8 cellular contexts compared by ENCODE assay signal in the genomic region with DNA sequence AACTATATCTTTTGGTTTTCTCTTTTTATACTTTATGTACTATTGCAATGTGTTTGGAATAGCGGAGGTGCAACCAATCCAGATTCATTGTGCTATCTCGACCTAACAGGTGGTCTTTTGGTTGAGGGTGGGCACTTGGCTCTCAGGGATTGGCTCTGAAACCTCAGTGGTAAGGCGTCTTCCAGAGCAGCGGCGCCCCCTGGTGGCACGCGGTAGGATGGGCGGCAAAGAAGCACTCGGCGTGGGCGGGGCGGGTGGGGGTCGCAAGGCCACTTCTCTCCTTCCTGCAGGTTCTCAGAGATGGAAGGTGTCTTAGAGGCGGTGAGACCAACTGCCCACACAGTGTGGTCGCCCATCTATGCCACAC. TPM values are rescaled to one million over a fixed set of nuclear protein-coding genes. Genes with fewer than 3 reads are reported as not detected.
A peak's percentile ranks its signal among the peaks of the same experiment; 100 is the strongest.
DNase-seq lines count a peak whose midpoint lies in the region; ATAC-seq, FAIRE-seq and TF ChIP-seq lines count a peak whose summit lies in the region.

No MANE protein-coding gene starts in this region.

- no peak for TF ChIP-seq POLR2A in tibial nerve (IDR thresholded peaks at IDR 0.05)

- H3K4me1 ChIP-seq in RWPE2 (ENCODE audit: insufficient read depth, poor library complexity, severe bottlenecking) (no peaks in the 10 kb centered on the region), pancreas (no peaks in the 10 kb centered on the region), tibial nerve (peaks cover 0 to 9% (median 0%) of the 10 kb centered on the region in 4 donors)

- H3K4me3 ChIP-seq in RWPE2 (ENCODE audit: severe bottlenecking): peak overlapping the region; percentile 12
- peak overlapping the region in 3 of 4 donors; percentile 27 to 52 (median 33) for H3K4me3 ChIP-seq in pancreas
- peak overlapping the region; percentile 27 to 55 (median 49) for H3K4me3 ChIP-seq in tibial nerve

- H3K4me3 Mint-ChIP-seq in CD14-positive monocyte: peak overlapping the region; percentile 87 to 95
- peak overlapping the region; percentile 89 for H3K4me3 Mint-ChIP-seq in glutamatergic neuron (ENCODE audit: unreplicated experiment)

- peaks cover 0 to 2% (median 0%) of the 10 kb centered on the region in 7 donors for H3K9me3 Mint-ChIP-seq in CD14-positive monocyte
- peaks cover 2% of the 10 kb centered on the region for H3K9me3 Mint-ChIP-seq in glutamatergic neuron (ENCODE audit: unreplicated experiment)

- no peak overlapping the region for H3K27ac ChIP-seq in RWPE2 (ENCODE audit: poor library complexity, severe bottlenecking)
- H3K27ac ChIP-seq in pancreas: no peak overlapping the region
- peak overlapping the region in 2 of 4 donors; percentile 57 to 71 for H3K27ac ChIP-seq in tibial nerve

- H3K27me3 ChIP-seq in RWPE2 (ENCODE audit: insufficient read depth, poor library complexity, severe bottlenecking) (no peaks in the 10 kb centered on the region), pancreas (no peaks in the 10 kb centered on the region), tibial nerve (no peaks in the 10 kb centered on the region)

- H3K9me3 ChIP-seq in RWPE2 (ENCODE audit: severe bottlenecking) (no peaks in the 10 kb centered on the region), pancreas (no peaks in the 10 kb centered on the region), tibial nerve (no peaks in the 10 kb centered on the region)

- FAIRE-seq in pancreas (lab: Jason Lieb, UNC): no peak

- intact Hi-C loops in CD14-positive monocyte (cut with micrococcal nuclease) (loop anchor here (1.0 to 10.0 kb wide), 5 partner anchors 61 to 1005 kb away; partner anchors contain the start of genes SDHD (in 1 of the 2) and TIMM8B (in 1 of the 2)), pancreas (cut with DNase I) (loop anchor here in 2 of 3 donors (2.0 to 10.0 kb wide), 2 partner anchors 61 to 185 kb away; no protein-coding TSS in a partner anchor)

- DNase-seq in CD14-positive monocyte (ENCODE audit: low spot score): peak; percentile 59
- peak in 54 of 76 experiments; percentile 13 to 69 (median 41) for DNase-seq in HUDEP-2 (lab: John Stamatoyannopoulos, UW; ENCODE audit: unreplicated experiment in 76 of 76)
- DNase-seq in RWPE2 (ENCODE audit: low spot score): no peak
- peak; percentile 76 for DNase-seq in activated gamma-delta T cell treated with Interleukin-2 at 50 U/mL for 16 hours
- DNase-seq in glutamatergic neuron: peak; percentile 84
- peak; percentile 39 to 90 (median 66) for DNase-seq in pancreas
- peak; percentile 59 to 74 for DNase-seq in tibial nerve (ENCODE audit: low spot score in 2 of 2)

- TF ChIP-seq CTCF in CD14-positive monocyte (IDR thresholded peaks at IDR 0.05) (peak; percentile 73), RWPE2 (IDR thresholded peaks at IDR 0.05; ENCODE audit: poor library complexity, severe bottlenecking) (peak; percentile 87), glutamatergic neuron (IDR thresholded peaks at IDR 0.05; ENCODE audit: partially characterized antibody, unreplicated experiment) (peak; percentile 77), pancreas (IDR thresholded peaks at IDR 0.05) (peak; percentile 57 to 81 (median 64)), tibial nerve (IDR thresholded peaks at IDR 0.05) (peak; percentile 43 to 94 (median 91))

- TF ChIP-seq EP300 in tibial nerve (IDR thresholded peaks at IDR 0.05): no peak

- H3K36me3 ChIP-seq in RWPE2 (ENCODE audit: low read depth): no peaks in the 10 kb centered on the region
- H3K36me3 ChIP-seq in pancreas: no peaks in the 10 kb centered on the region
- H3K36me3 ChIP-seq in tibial nerve: peaks cover 0 to 8% (median 0%) of the 10 kb centered on the region in 3 donors

- H3K4me1 Mint-ChIP-seq in CD14-positive monocyte (peaks cover 26% of the 10 kb centered on the region), glutamatergic neuron (ENCODE audit: low read depth, unreplicated experiment) (peaks cover 1% of the 10 kb centered on the region)

- peaks cover 0 to 4% (median 2%) of the 10 kb centered on the region in 3 donors for H3K27me3 Mint-ChIP-seq in CD14-positive monocyte (ENCODE audit: low read depth in 3 of 3)
- no peaks in the 10 kb centered on the region for H3K27me3 Mint-ChIP-seq in glutamatergic neuron (ENCODE audit: unreplicated experiment)

- no peak overlapping the region for H3K27ac Mint-ChIP-seq in CD14-positive monocyte
- H3K27ac Mint-ChIP-seq in glutamatergic neuron (ENCODE audit: unreplicated experiment): no peak overlapping the region

- 2 to 3% methylated on average over 15 of the region's 15 CpGs for WGBS in pancreas, 2 donors
- WGBS in tibial nerve, 2 donors: 3 to 5% methylated on average over 12 to 15 of the region's 15 CpGs

- peak; percentile 62 for ATAC-seq in GM19395 (IDR thresholded peaks at IDR 0.05; ENCODE audit: unreplicated experiment)
- peak; percentile 65 for ATAC-seq in RWPE2 (ENCODE audit: low read depth)
- peak; percentile 81 to 94 (median 90) for ATAC-seq in pancreas

- H3K36me3 Mint-ChIP-seq in CD14-positive monocyte (no peaks in the 10 kb centered on the region), glutamatergic neuron (ENCODE audit: unreplicated experiment) (no peaks in the 10 kb centered on the region)

RNA-seq across cellular contexts. Expression of gene PLET1, which starts 19.2 kb away (rescaled TPM):
- polyA plus RNA-seq in CD14-positive monocyte: not detected
- not detected for total RNA-seq in glutamatergic neuron (ENCODE audit: unreplicated experiment)
- not detected for total RNA-seq in pancreas
- polyA plus RNA-seq in pancreas: not detected
- total RNA-seq in tibial nerve: not detected

RNA-seq across cellular contexts. Expression of gene PTS, which starts 53.7 kb away (rescaled TPM):
- polyA plus RNA-seq in CD14-positive monocyte: 10 to 100 TPM; 11.8 to 14.0 TPM
- 47.7 TPM for total RNA-seq in glutamatergic neuron (ENCODE audit: unreplicated experiment)
- 10 to 100 TPM in 3 of 6 donors, 1 to 10 TPM in 3; 7.0 to 15.3 (median 10.5) TPM for total RNA-seq in pancreas
- 10 to 100 TPM; 33.0 to 41.5 TPM for polyA plus RNA-seq in pancreas
- total RNA-seq in tibial nerve: 10 to 100 TPM; 24.3 to 40.0 (median 38.3) TPM
